Comparison of ENCODE assay signal across 13 cellular contexts in the genomic region with DNA sequence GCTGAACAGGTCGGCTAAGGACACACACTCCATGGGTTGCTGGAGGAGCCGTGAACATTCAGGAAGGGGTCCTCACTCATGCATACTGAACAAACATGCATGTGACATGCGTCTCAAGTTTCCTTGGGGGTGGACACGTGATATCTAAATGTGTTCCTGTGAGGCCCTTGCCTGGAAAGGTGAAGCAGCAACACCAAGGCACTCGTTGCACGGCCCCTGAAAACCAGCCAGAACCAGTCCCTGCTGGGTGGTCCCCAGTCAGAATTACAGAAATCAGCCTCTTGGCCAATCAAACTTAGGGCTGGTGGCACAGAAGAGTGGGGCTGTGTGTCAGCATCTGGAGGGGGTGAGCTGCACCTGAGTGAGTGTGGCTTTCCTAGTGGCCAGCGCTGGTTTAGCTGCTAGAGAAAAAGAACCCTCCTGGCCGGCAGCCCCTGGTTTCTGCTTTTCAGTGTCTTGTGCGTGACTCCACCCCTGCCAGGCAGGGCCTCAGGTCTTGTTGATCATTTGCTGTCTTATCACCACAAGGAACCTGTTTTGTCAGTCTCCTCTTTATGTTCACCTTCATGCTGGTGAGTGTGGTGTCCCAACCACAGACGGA. TPM values are rescaled to one million over a fixed set of nuclear protein-coding genes. Genes with fewer than 3 reads are reported as not detected.
DNase-seq lines count a peak whose midpoint lies in the region; ATAC-seq, FAIRE-seq and TF ChIP-seq lines count a peak whose summit lies in the region.
"Had no signal": no experiment of that assay in that cellular context is flagged by ENCODE, and none has a peak within 500 bp of the region (broad histone marks: within the 10 kb centered on the region; RNA-seq: fewer than 3 reads in every experiment).

No MANE protein-coding gene starts in this region.

- no peak overlapping the region for H3K4me3 Mint-ChIP-seq in GM23338
- H3K4me3 Mint-ChIP-seq: stimulated activated naive CD8-positive, alpha-beta T cell treated with anti-CD3 and anti-CD28 coated beads, Interleukin-15, Interleukin-2, amounts not matched to agents 100 ng/mL and 50 ng/mL, for 24 hours had no signal

- H3K27ac ChIP-seq in GM23338 (ENCODE audit: low read depth) = no peak overlapping the region
- peak overlapping the region in 1 of 4 donors; percentile 35 for H3K27ac ChIP-seq in Peyer's patch

- FAIRE-seq in D721Med (lab: Jason Lieb, UNC) = no peak

- H3K27me3 ChIP-seq in GM23338 (ENCODE audit: insufficient read depth) (no peaks in the 10 kb centered on the region), Peyer's patch (no peaks in the 10 kb centered on the region)

- H3K4me1 Mint-ChIP-seq in GM23338 = peaks cover 2% of the 10 kb centered on the region; the same call in 1 of the 3 replicates

- no peaks in the 10 kb centered on the region for H4K20me1 ChIP-seq in GM23338 (replicated peaks; ENCODE audit: insufficient read depth)

- H3K9me3 ChIP-seq in Peyer's patch (no peaks in the 10 kb centered on the region), mucosa of descending colon (no peaks in the 10 kb centered on the region)

- H3K27me3 Mint-ChIP-seq in GM23338 (ENCODE audit: insufficient read depth, low read depth, poor library complexity) = peaks cover 4% of the 10 kb centered on the region
- H3K27me3 Mint-ChIP-seq: stimulated activated naive CD8-positive, alpha-beta T cell treated with anti-CD3 and anti-CD28 coated beads, Interleukin-15, Interleukin-2, amounts not matched to agents 100 ng/mL and 50 ng/mL, for 24 hours had no signal

- no peaks in the 10 kb centered on the region for H3K9me2 ChIP-seq in GM23338 (ENCODE audit: insufficient read depth)

- H3K4me3 ChIP-seq in GM23338 (no peak overlapping the region), Peyer's patch (no peak overlapping the region), mucosa of descending colon (no peak overlapping the region)

- ATAC-seq in GM23338 (peak; percentile 59), mucosa of descending colon (peak; percentile 59), GM21423 (IDR thresholded peaks at IDR 0.05; ENCODE audit: unreplicated experiment) (no peak), GM21723 (IDR thresholded peaks at IDR 0.05; ENCODE audit: unreplicated experiment) (no peak), HG02642 (IDR thresholded peaks at IDR 0.05; ENCODE audit: poor library complexity, unreplicated experiment) (no peak)

- TF ChIP-seq POLR2A in Peyer's patch (IDR thresholded peaks at IDR 0.05) = no peak

- no peaks in the 10 kb centered on the region for H3F3A ChIP-seq in GM23338 (replicated peaks; ENCODE audit: low read depth)

- TF ChIP-seq CTCF in D721Med (IDR thresholded peaks at IDR 0.05; ENCODE audit: insufficient read depth, missing control alignments) (no peak), GM23338 (conservative IDR thresholded peaks at IDR 0.05; ENCODE audit: low read depth in 2 of 2) (no peak), Peyer's patch (IDR thresholded peaks at IDR 0.05) (no peak), mucosa of descending colon (IDR thresholded peaks at IDR 0.05) (no peak)

- no peaks in the 10 kb centered on the region for H3K79me2 ChIP-seq in GM23338 (replicated peaks; ENCODE audit: insufficient read depth)

- peak; percentile 21 for DNase-seq in D721Med (ENCODE audit: insufficient read length, low spot score)
- DNase-seq in GM23338 (ENCODE audit: low spot score) = peak; percentile 54
- peak in 2 of 3 donors; percentile 63 to 66 for DNase-seq in Peyer's patch
- DNase-seq in mucosa of descending colon = peak; percentile 68 to 72 (median 69)
- DNase-seq in activated CD4-positive, alpha-beta T cell treated with anti-CD3 and anti-CD28 coated beads, Interleukin-2, amount 50 U/mL, for 4 hours = no peak
- DNase-seq: activated naive CD4-positive, alpha-beta T cell treated with anti-CD3 and anti-CD28 coated beads, Interleukin-2, amount 50 U/mL, for 16 hours; kidney glomerular epithelial cell; NCI-H2081; stimulated activated CD4-positive, alpha-beta T cell treated with anti-CD3 and anti-CD28 coated beads, Interleukin-1b, Interleukin-23, amount 100 ng/mL, for 48 hours had no signal

- H3K4me2 ChIP-seq in GM23338 = no peak overlapping the region

- H3K9me3 Mint-ChIP-seq in GM23338 = no peaks in the 10 kb centered on the region
- H3K9me3 Mint-ChIP-seq: stimulated activated naive CD8-positive, alpha-beta T cell treated with anti-CD3 and anti-CD28 coated beads, Interleukin-15, Interleukin-2, amounts not matched to agents 100 ng/mL and 50 ng/mL, for 24 hours had no signal

- no peak overlapping the region for H2AFZ ChIP-seq in GM23338

- intact Hi-C loops in mucosa of descending colon (cut with DNase I, micrococcal nuclease) = no loop called here

- H3K4me1 ChIP-seq in GM23338 (ENCODE audit: insufficient read depth) (no peaks in the 10 kb centered on the region), Peyer's patch (peaks cover 0 to 10% (median 0%) of the 10 kb centered on the region in 4 donors), mucosa of descending colon (ENCODE audit: low read depth) (no peaks in the 10 kb centered on the region)

- H3K36me3 ChIP-seq in GM23338 (ENCODE audit: insufficient read depth) (no peaks in the 10 kb centered on the region), Peyer's patch (no peaks in the 10 kb centered on the region), mucosa of descending colon (ENCODE audit: low read depth) (no peaks in the 10 kb centered on the region)

- no peak overlapping the region for H3K27ac Mint-ChIP-seq in GM23338
- H3K27ac Mint-ChIP-seq: stimulated activated naive CD8-positive, alpha-beta T cell treated with anti-CD3 and anti-CD28 coated beads, Interleukin-15, Interleukin-2, amounts not matched to agents 100 ng/mL and 50 ng/mL, for 24 hours had no signal

- no peaks in the 10 kb centered on the region for H3K36me3 Mint-ChIP-seq in GM23338 (ENCODE audit: low read depth)

TF ChIP-seq in GM23338, 12 proteins besides CTCF, POLR2A, EP300 and RAD21:
- TF ChIP-seq EZH2phosphoT487 (IDR thresholded peaks at IDR 0.05; ENCODE audit: unreplicated experiment) (no peak), EZH2 (IDR thresholded peaks at IDR 0.05; ENCODE audit: low read depth, unreplicated experiment) (no peak)

RNA-seq across cellular contexts. Expression of a gene that starts 3.2 kb away (rescaled TPM):
- total RNA-seq in GM23338 (2014; rRNA removed; shearing (Covaris generic)) = not detected in 2 replicates
- not detected in 2 replicates for polyA plus RNA-seq in GM23338 (2016; fragmentation: Nextera tagmentation; extraction: Ambion mirVana)
- total RNA-seq in Peyer's patch (1 to 10 TPM in 3 of 4 donors, not detected in 1; 1.9 to 9.6 (median 2.5) TPM), mucosa of descending colon (1 to 10 TPM in 2 of 3 donors, under 1 TPM in 1; 0.16 to 10.0 (median 3.9) TPM)

RNA-seq across cellular contexts. Expression of a gene that starts 5.8 kb away (rescaled TPM):
- not detected in 2 replicates for total RNA-seq in GM23338 (2014; rRNA removed; shearing (Covaris generic))
- not detected in 2 replicates for polyA plus RNA-seq in GM23338 (2016; fragmentation: Nextera tagmentation; extraction: Ambion mirVana)
- total RNA-seq in Peyer's patch (1 to 10 TPM in 1 of 4 donors, not detected in 3; 9.2 TPM), mucosa of descending colon (10 to 100 TPM in 1 of 3 donors, 1 to 10 TPM in 1, not detected in 1; 9.7 to 18.9 TPM)

Comparison
In these comparisons a context has a peak if more than half of its experiments do, and no peak if none do; other contexts are left out.
1. DNase-seq: peak in D721Med (single experiment), GM23338 (single experiment), Peyer's patch (2 of 3) and mucosa of descending colon (3 of 3); none in activated CD4-positive, alpha-beta T cell treated with anti-CD3 and anti-CD28 coated beads, Interleukin-2, amount 50 U/mL, for 4 hours (0 of 2).
2. ATAC-seq: peak in GM23338 (single experiment) and mucosa of descending colon (single experiment); none in GM21423 (single experiment), GM21723 (single experiment) and HG02642 (single experiment).